In the genomic region with DNA sequence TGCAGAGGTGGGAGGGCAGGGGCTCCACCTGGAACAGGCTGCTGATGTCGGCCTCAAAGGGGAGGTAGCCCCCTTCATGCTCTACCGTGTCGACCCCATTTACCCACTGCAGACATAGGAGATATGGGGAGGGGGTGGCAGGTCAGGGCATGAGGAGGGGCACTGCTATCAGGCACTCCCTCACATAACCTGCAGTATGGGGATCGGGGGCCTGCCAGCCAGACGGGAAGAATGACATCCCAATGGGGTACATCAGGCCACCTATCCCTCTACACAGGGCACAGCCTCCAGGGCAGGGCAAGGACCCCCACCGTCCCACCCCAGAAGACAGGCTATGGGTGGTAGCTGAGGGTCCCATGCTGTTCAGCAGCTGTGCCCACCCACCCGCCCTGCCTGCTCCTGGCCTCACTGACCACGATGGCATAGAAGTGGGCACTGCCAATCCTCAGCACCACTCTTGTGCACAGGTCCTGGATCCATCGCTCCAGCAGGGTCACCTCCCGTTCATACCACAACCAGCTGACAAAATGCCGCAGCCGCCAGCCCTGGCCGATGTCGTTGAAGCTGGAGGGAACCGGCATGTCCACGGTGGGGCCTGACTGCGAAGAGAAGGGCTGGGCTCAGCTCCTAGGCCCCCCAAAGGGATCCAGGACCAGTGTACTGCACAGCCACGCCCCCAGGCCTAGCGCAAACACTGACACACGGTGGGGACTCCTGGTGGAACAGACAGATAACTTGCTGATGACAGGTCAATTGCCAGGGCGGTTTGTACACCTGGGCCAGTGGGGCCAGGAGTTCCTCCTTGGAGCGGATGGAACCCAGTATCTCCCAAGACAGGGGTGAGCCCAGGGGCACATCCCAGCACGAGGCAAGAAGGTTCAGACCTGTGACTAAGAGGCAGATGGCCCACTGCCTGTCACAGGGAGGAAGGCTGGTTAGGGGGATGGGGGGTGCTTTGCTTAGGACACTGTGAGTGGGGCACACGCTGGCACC, we compare ENCODE assay signal across 13 cellular contexts. TPM values are rescaled to one million over a fixed set of nuclear protein-coding genes. Genes with fewer than 3 reads are reported as not detected.
DNase-seq lines count a peak whose midpoint lies in the region; ATAC-seq and TF ChIP-seq lines count a peak whose summit lies in the region.
"Had no signal": no experiment of that assay in that cellular context is flagged by ENCODE, and none has a peak within 500 bp of the region (broad histone marks: within the 10 kb centered on the region; RNA-seq: fewer than 3 reads in every experiment).

No MANE protein-coding gene starts in this region.

- H3K27ac Mint-ChIP-seq in CD8-positive, alpha-beta memory T cell = peak overlapping the region in 7 of 8 donors; percentile 17 to 83 (median 68)
- H3K27ac Mint-ChIP-seq in H9 = no peak overlapping the region
- peak overlapping the region; percentile 60 for H3K27ac Mint-ChIP-seq in activated naive CD8-positive, alpha-beta T cell treated with anti-CD3 and anti-CD28 coated beads, Interleukin-2, amount 10 ng/mL, durations not matched to agents 7 days and 5 days

- no CpG with 5 or more reads among the region's 24 CpGs for WGBS in H9 (ENCODE audit: extremely low coverage, insufficient read length, low lambda C conversion rate)

- ATAC-seq in activated naive CD8-positive, alpha-beta T cell treated with anti-CD3 and anti-CD28 coated beads, Interleukin-2, amount 10 ng/mL, durations not matched to agents 7 days and 5 days (ENCODE audit: low read depth) = no peak
- ATAC-seq in HG02642 (IDR thresholded peaks at IDR 0.05; ENCODE audit: poor library complexity, unreplicated experiment) = no peak
- no peak for ATAC-seq in GM21447 (IDR thresholded peaks at IDR 0.05; ENCODE audit: unreplicated experiment)
- ATAC-seq: heart right ventricle, left ventricle myocardium superior had no signal

- H2AFZ ChIP-seq in H9 (ENCODE audit: low read length) (no peak overlapping the region), neural cell (ENCODE audit: low read depth, low read length) (no peak overlapping the region)

- no peaks in the 10 kb centered on the region for H3K9me2 ChIP-seq in neural cell (ENCODE audit: insufficient read depth, low read length)

- H3K56ac ChIP-seq in H9 (ENCODE audit: insufficient read length, low read depth, low read length) = no peak overlapping the region

- H2BK15ac ChIP-seq in H9 (ENCODE audit: low read depth, low read length) = no peak overlapping the region

- H3K4me3 Mint-ChIP-seq in CD8-positive, alpha-beta memory T cell = peak overlapping the region; percentile 47 to 91 (median 84)
- peak overlapping the region; percentile 46 to 74; a peak in 4 of 5 replicates for H3K4me3 Mint-ChIP-seq in H9
- peak overlapping the region; percentile 64 for H3K4me3 Mint-ChIP-seq in activated naive CD8-positive, alpha-beta T cell treated with anti-CD3 and anti-CD28 coated beads, Interleukin-2, amount 10 ng/mL, durations not matched to agents 7 days and 5 days

- H3K14ac ChIP-seq in H9 (ENCODE audit: insufficient read depth, low read length) = no peak overlapping the region

- no peaks in the 10 kb centered on the region for H3K79me1 ChIP-seq in H9 (ENCODE audit: insufficient read depth, low read depth, low read length, poor library complexity, severe bottlenecking)

- H3K4me2 ChIP-seq in H9 (ENCODE audit: insufficient read depth, insufficient read length, low read length) = no peak overlapping the region
- no peak overlapping the region for H3K4me2 ChIP-seq in neural cell (ENCODE audit: low read length)

- H4K5ac ChIP-seq in H9 (ENCODE audit: insufficient read length, low read depth, low read length) = no peak overlapping the region

- TF ChIP-seq CTCF in H9 (conservative IDR thresholded peaks at IDR 0.05) (no peak), neural cell (IDR thresholded peaks at IDR 0.05; ENCODE audit: poor library complexity, severe bottlenecking) (no peak)

- POLR2A ChIA-PET in CD8-positive, alpha-beta memory T cell (lab: Charles Lee) = interaction anchor here (1.1 kb wide), 1 partner anchor 16 kb away, joined by 3 read pairs; no protein-coding TSS in a partner anchor
- POLR2A ChIA-PET in activated naive CD8-positive, alpha-beta T cell treated with anti-CD3 and anti-CD28 coated beads, Interleukin-2, amount 10 ng/mL, durations not matched to agents 7 days and 5 days (lab: Charles Lee) = interaction anchor here (0.9 kb wide), 1 partner anchor 18 kb away, joined by 3 read pairs; no protein-coding TSS in a partner anchor

- no peak for DNase-seq in CD8-positive, alpha-beta memory T cell
- no peak for DNase-seq in H9
- DNase-seq in activated naive CD8-positive, alpha-beta T cell treated with anti-CD3 and anti-CD28 coated beads, Interleukin-2, amount 10 ng/mL, durations not matched to agents 7 days and 5 days = no peak
- no peak for DNase-seq in AG08395 (ENCODE audit: low spot score)
- DNase-seq: heart right ventricle; KG1; left ventricle myocardium superior; NCI-H2107; stimulated activated CD4-positive, alpha-beta T cell treated with anti-CD3 and anti-CD28 coated beads, Interleukin-2, amount 100 ng/mL, for 48 hours; SW 1271 had no signal

- H2BK12ac ChIP-seq in H9 (ENCODE audit: insufficient read length, low read depth, low read length) = no peak overlapping the region

- no peaks in the 10 kb centered on the region for H3F3A ChIP-seq in neural cell (ENCODE audit: insufficient read depth, low read length, poor library complexity, severe bottlenecking)

- H2BK120ac ChIP-seq in H9 (ENCODE audit: low read depth, low read length, poor library complexity, severe bottlenecking) = no peak overlapping the region

- peaks cover 0 to 46% (median 6%) of the 10 kb centered on the region in 3 donors for H3K36me3 Mint-ChIP-seq in CD8-positive, alpha-beta memory T cell
- H3K36me3 Mint-ChIP-seq in H9 (ENCODE audit: insufficient read depth in 1 of 3, low read depth in 3 of 3) = peaks cover 18 to 41% (median 35%) of the 10 kb centered on the region in 3 experiments
- H3K36me3 Mint-ChIP-seq in activated naive CD8-positive, alpha-beta T cell treated with anti-CD3 and anti-CD28 coated beads, Interleukin-2, amount 10 ng/mL, durations not matched to agents 7 days and 5 days = peaks cover 21% of the 10 kb centered on the region

- no peak for TF ChIP-seq RAD21 in neural cell (conservative IDR thresholded peaks at IDR 0.05)

- H3K9me3 Mint-ChIP-seq in CD8-positive, alpha-beta memory T cell = no peaks in the 10 kb centered on the region
- no peaks in the 10 kb centered on the region; a peak in 1 of 5 replicates for H3K9me3 Mint-ChIP-seq in H9
- H3K9me3 Mint-ChIP-seq in activated naive CD8-positive, alpha-beta T cell treated with anti-CD3 and anti-CD28 coated beads, Interleukin-2, amount 10 ng/mL, durations not matched to agents 7 days and 5 days = no peaks in the 10 kb centered on the region

- CTCF ChIA-PET in CD8-positive, alpha-beta memory T cell (lab: Charles Lee) = no interaction called here

- peaks cover 20 to 48% (median 38%) of the 10 kb centered on the region in 3 donors for H3K4me1 Mint-ChIP-seq in CD8-positive, alpha-beta memory T cell
- H3K4me1 Mint-ChIP-seq in H9 = peaks cover 0 to 6% of the 10 kb centered on the region in 2 experiments; a peak in 2 of 4 replicates
- peaks cover 8% of the 10 kb centered on the region for H3K4me1 Mint-ChIP-seq in activated naive CD8-positive, alpha-beta T cell treated with anti-CD3 and anti-CD28 coated beads, Interleukin-2, amount 10 ng/mL, durations not matched to agents 7 days and 5 days

- H3K9ac ChIP-seq in H9 (ENCODE audit: extremely low read depth, insufficient read length, low read length) = no peak overlapping the region
- no peak overlapping the region for H3K9ac ChIP-seq in neural cell (ENCODE audit: low read length)

- H3K4me1 ChIP-seq in CD8-positive, alpha-beta memory T cell (ENCODE audit: insufficient read depth, low read length) = peaks cover 16% of the 10 kb centered on the region
- no peaks in the 10 kb centered on the region for H3K4me1 ChIP-seq in H9 (ENCODE audit: insufficient read depth, low read length)

- H3K23me2 ChIP-seq in H9 (ENCODE audit: insufficient read length, low read depth, low read length, poor library complexity, severe bottlenecking) = peaks cover 3% of the 10 kb centered on the region

- H3K27ac ChIP-seq in CD8-positive, alpha-beta memory T cell (ENCODE audit: low read depth, low read length) = no peak overlapping the region
- H3K27ac ChIP-seq in H9 (ENCODE audit: insufficient read length, low read depth, low read length) = no peak overlapping the region
- no peak overlapping the region for H3K27ac ChIP-seq in neural cell (ENCODE audit: low read length)

- TF ChIP-seq EP300 in neural cell (conservative IDR thresholded peaks at IDR 0.05; ENCODE audit: poor library complexity, severe bottlenecking) = no peak

- H2BK20ac ChIP-seq in H9 (ENCODE audit: low read depth, low read length, poor library complexity, severe bottlenecking) = no peak overlapping the region

- peaks cover 3% of the 10 kb centered on the region for H3K36me3 ChIP-seq in CD8-positive, alpha-beta memory T cell (ENCODE audit: insufficient read depth, low read length)
- H3K36me3 ChIP-seq in neural cell (ENCODE audit: insufficient read depth, low read length) = no peaks in the 10 kb centered on the region

- no peak overlapping the region for H4K91ac ChIP-seq in H9 (ENCODE audit: insufficient read length, low read depth, low read length)

- no peaks in the 10 kb centered on the region for H3K9me3 ChIP-seq in CD8-positive, alpha-beta memory T cell (ENCODE audit: low read length)
- no peaks in the 10 kb centered on the region for H3K9me3 ChIP-seq in H9 (ENCODE audit: control insufficient read depth, low read depth, low read length)
- no peaks in the 10 kb centered on the region for H3K9me3 ChIP-seq in neural cell (ENCODE audit: low read length)
- H3K9me3 ChIP-seq: heart right ventricle had no signal

- no peaks in the 10 kb centered on the region for H3K27me3 Mint-ChIP-seq in CD8-positive, alpha-beta memory T cell
- no peaks in the 10 kb centered on the region for H3K27me3 Mint-ChIP-seq in H9 (ENCODE audit: low read depth)
- H3K27me3 Mint-ChIP-seq in activated naive CD8-positive, alpha-beta T cell treated with anti-CD3 and anti-CD28 coated beads, Interleukin-2, amount 10 ng/mL, durations not matched to agents 7 days and 5 days = no peaks in the 10 kb centered on the region

- no peak overlapping the region for H3K23ac ChIP-seq in H9 (ENCODE audit: insufficient read length, low read depth, low read length)

- no peak overlapping the region for H3K18ac ChIP-seq in H9 (ENCODE audit: insufficient read length, low read depth, low read length)

- H4K20me1 ChIP-seq in H9 (ENCODE audit: control insufficient read depth, insufficient read depth, insufficient read length) (no peaks in the 10 kb centered on the region), neural cell (ENCODE audit: insufficient read depth) (no peaks in the 10 kb centered on the region)

- no peaks in the 10 kb centered on the region for H3K79me2 ChIP-seq in H9 (ENCODE audit: insufficient read depth, low read length)
- peaks cover 9% of the 10 kb centered on the region for H3K79me2 ChIP-seq in neural cell (replicated peaks; ENCODE audit: insufficient read depth, low read length)

- H4K8ac ChIP-seq in H9 (replicated peaks; ENCODE audit: insufficient read length, low read depth, low read length) = no peak overlapping the region

- H3K4me3 ChIP-seq in CD8-positive, alpha-beta memory T cell (ENCODE audit: low read length) = no peak overlapping the region
- H3K4me3 ChIP-seq in neural cell (ENCODE audit: low read length) = peak overlapping the region; percentile 97

- no peak overlapping the region for H2BK5ac ChIP-seq in H9 (ENCODE audit: insufficient read length, low read length)

- no peak overlapping the region for H2AK5ac ChIP-seq in H9 (ENCODE audit: insufficient read length, low read length)

- H3K27me3 ChIP-seq in CD8-positive, alpha-beta memory T cell (ENCODE audit: insufficient read depth, low read length, poor library complexity, severe bottlenecking) = no peaks in the 10 kb centered on the region
- H3K27me3 ChIP-seq in H9 (ENCODE audit: insufficient read depth, low read length) (no peaks in the 10 kb centered on the region), neural cell (ENCODE audit: insufficient read depth, low read depth, low read length) (no peaks in the 10 kb centered on the region)
- H3K27me3 ChIP-seq: heart right ventricle had no signal

- no peak overlapping the region for H3K4ac ChIP-seq in H9 (ENCODE audit: low read depth, low read length)

- no peak overlapping the region for H3T11ph ChIP-seq in H9 (ENCODE audit: low read length)

RNA-seq across cellular contexts. Expression of gene RGL4, which starts 24.1 kb away (rescaled TPM):
- 1 to 10 TPM; 3.2 to 4.8 TPM for total RNA-seq in CD8-positive, alpha-beta memory T cell
- 58.4 TPM for polyA plus RNA-seq in CD8-positive, alpha-beta memory T cell
- not detected in 2 replicates for total RNA-seq in H9 (2021)
- 10 to 100 TPM; 24.9 to 25.8 TPM for total RNA-seq in activated naive CD8-positive, alpha-beta T cell treated with anti-CD3 and anti-CD28 coated beads, Interleukin-2, amount 10 ng/mL, durations not matched to agents 7 days and 5 days
- polyA plus RNA-seq in neural cell = not detected in 2 replicates
- polyA minus RNA-seq in neural cell = not detected in 2 replicates
- total RNA-seq: left ventricle myocardium superior had no signal

RNA-seq across cellular contexts. Expression of gene ZNF70, which starts 36.0 kb away (rescaled TPM):
- 1 to 10 TPM; 3.4 to 3.7 TPM for total RNA-seq in CD8-positive, alpha-beta memory T cell
- 0.35 TPM for polyA plus RNA-seq in CD8-positive, alpha-beta memory T cell
- total RNA-seq in H9 (2021) = 3.2 and 3.5 TPM in 2 replicates
- 1 to 10 TPM; 3.8 to 4.1 TPM for total RNA-seq in activated naive CD8-positive, alpha-beta T cell treated with anti-CD3 and anti-CD28 coated beads, Interleukin-2, amount 10 ng/mL, durations not matched to agents 7 days and 5 days
- 1.3 and 1.5 TPM in 2 replicates for polyA plus RNA-seq in neural cell
- 4.6 and 5.6 TPM in 2 replicates for polyA minus RNA-seq in neural cell

RNA-seq across cellular contexts. Expression of gene VPREB3, which starts 39.3 kb away (rescaled TPM):
- not detected for total RNA-seq in CD8-positive, alpha-beta memory T cell
- polyA plus RNA-seq in CD8-positive, alpha-beta memory T cell = not detected
- total RNA-seq in H9 (2021) = 0.50 TPM in 2 replicates
- not detected for total RNA-seq in activated naive CD8-positive, alpha-beta T cell treated with anti-CD3 and anti-CD28 coated beads, Interleukin-2, amount 10 ng/mL, durations not matched to agents 7 days and 5 days
- not detected in 2 replicates for polyA plus RNA-seq in neural cell
- polyA minus RNA-seq in neural cell = not detected in 2 replicates

RNA-seq across cellular contexts. Expression of gene C22orf15, which starts 47.9 kb away (rescaled TPM):
- total RNA-seq in CD8-positive, alpha-beta memory T cell = under 1 TPM; 0.81 to 0.93 TPM
- 0.75 TPM for polyA plus RNA-seq in CD8-positive, alpha-beta memory T cell
- total RNA-seq in H9 (2021) = 0.81 and 1.8 TPM in 2 replicates
- total RNA-seq in activated naive CD8-positive, alpha-beta T cell treated with anti-CD3 and anti-CD28 coated beads, Interleukin-2, amount 10 ng/mL, durations not matched to agents 7 days and 5 days = 1 to 10 TPM; 2.1 to 2.9 TPM
- polyA plus RNA-seq in neural cell = not detected in 2 replicates
- polyA minus RNA-seq in neural cell = not detected in 2 replicates
- total RNA-seq: heart right ventricle, left ventricle myocardium superior had no signal

RNA-seq across cellular contexts. Expression of gene CHCHD10, which starts 52.9 kb away (rescaled TPM):
- total RNA-seq in CD8-positive, alpha-beta memory T cell = 100 to 1,000 TPM; 172 to 186 TPM
- 34.0 TPM for polyA plus RNA-seq in CD8-positive, alpha-beta memory T cell
- 47.5 and 53.7 TPM in 2 replicates for total RNA-seq in H9 (2021)
- total RNA-seq in activated naive CD8-positive, alpha-beta T cell treated with anti-CD3 and anti-CD28 coated beads, Interleukin-2, amount 10 ng/mL, durations not matched to agents 7 days and 5 days = 100 to 1,000 TPM in 1 of 2 experiments, 10 to 100 TPM in 1; 99.8 to 111 TPM
- polyA plus RNA-seq in neural cell = 3.8 TPM in 1 of 2 replicates, not detected in the other
- polyA minus RNA-seq in neural cell = 3.2 and 8.1 TPM in 2 replicates

Comparison
In these comparisons a context has a peak if more than half of its experiments do, and no peak if none do; other contexts are left out.
1. H3K27ac Mint-ChIP-seq: peak in CD8-positive, alpha-beta memory T cell (7 of 8) and activated naive CD8-positive, alpha-beta T cell treated with anti-CD3 and anti-CD28 coated beads, Interleukin-2, amount 10 ng/mL, durations not matched to agents 7 days and 5 days (single experiment); none in H9 (0 of 3).
2. RNA of gene RGL4, which starts 24.1 kb away (total RNA-seq): 24.9 to 25.8 TPM in activated naive CD8-positive, alpha-beta T cell treated with anti-CD3 and anti-CD28 coated beads, Interleukin-2, amount 10 ng/mL, durations not matched to agents 7 days and 5 days; 3.2 to 4.8 TPM in CD8-positive, alpha-beta memory T cell and not detected in H9; every median in the first group is over 4 times any median in the second.
3. Peak in every context shown above with its lines, with median percentiles within 50 percentile points of each other: H3K4me3 Mint-ChIP-seq.